Comparison of ENCODE assay signal across 8 cellular contexts in genomic region chr1:247126165-247126564, GRCh38. TPM values are rescaled to one million over a fixed set of nuclear protein-coding genes. Genes with fewer than 3 reads are reported as not detected.
DNase-seq lines count a peak whose midpoint lies in the region; ATAC-seq lines count a peak whose summit lies in the region.
"Not testable (repeated sequence)": the region's sequence is repeated elsewhere in the genome, so short reads cannot be mapped to it uniquely, and the experiment has no call there.

No MANE protein-coding gene starts in this region.

- ATAC-seq in GM18502 (IDR thresholded peaks at IDR 0.05; ENCODE audit: poor library complexity, unreplicated experiment) (peak; percentile 99), GM19372 (IDR thresholded peaks at IDR 0.05; ENCODE audit: low read depth, unreplicated experiment) (peak; percentile 97), GM21786 (IDR thresholded peaks at IDR 0.05; ENCODE audit: unreplicated experiment) (peak; percentile 98), HG03025 (IDR thresholded peaks at IDR 0.05; ENCODE audit: low FRiP score, unreplicated experiment) (peak; percentile 97), HG03469 (IDR thresholded peaks at IDR 0.05; ENCODE audit: unreplicated experiment) (peak; percentile 98), left ventricle myocardium superior (peak; percentile 100)
- peak; percentile 99 for ATAC-seq in activated CD8-positive, alpha-beta memory T cell treated with anti-CD3 and anti-CD28 coated beads, Interleukin-2, amount 10 ng/mL, durations not matched to agents 7 days and 5 days
- peak; percentile 100 for ATAC-seq in stimulated activated effector memory CD8-positive, alpha-beta T cell treated with anti-CD3 and anti-CD28 coated beads, Interleukin-12 subunit alpha, Interleukin-12 subunit beta, amount 100 ng/mL, for 72 hours

- peaks cover 20% of the 10 kb centered on the region for H3K36me3 Mint-ChIP-seq in activated CD8-positive, alpha-beta memory T cell treated with anti-CD3 and anti-CD28 coated beads, Interleukin-2, amount 10 ng/mL, durations not matched to agents 7 days and 5 days
- H3K36me3 Mint-ChIP-seq in stimulated activated effector memory CD8-positive, alpha-beta T cell treated with anti-CD3 and anti-CD28 coated beads, Interleukin-12 subunit alpha, Interleukin-12 subunit beta, amount 100 ng/mL, for 72 hours, result not testable (repeated sequence)

- not testable (repeated sequence) for H3K9me3 Mint-ChIP-seq in activated CD8-positive, alpha-beta memory T cell treated with anti-CD3 and anti-CD28 coated beads, Interleukin-2, amount 10 ng/mL, durations not matched to agents 7 days and 5 days (ENCODE audit: low read depth); stimulated activated effector memory CD8-positive, alpha-beta T cell treated with anti-CD3 and anti-CD28 coated beads, Interleukin-12 subunit alpha, Interleukin-12 subunit beta, amount 100 ng/mL, for 72 hours

- not testable (repeated sequence) for H3K4me3 Mint-ChIP-seq in activated CD8-positive, alpha-beta memory T cell treated with anti-CD3 and anti-CD28 coated beads, Interleukin-2, amount 10 ng/mL, durations not matched to agents 7 days and 5 days; stimulated activated effector memory CD8-positive, alpha-beta T cell treated with anti-CD3 and anti-CD28 coated beads, Interleukin-12 subunit alpha, Interleukin-12 subunit beta, amount 100 ng/mL, for 72 hours

- intact Hi-C loops in left ventricle myocardium superior (cut with micrococcal nuclease), result not testable (repeated sequence)

- not testable (repeated sequence) for DNase-seq in activated CD8-positive, alpha-beta memory T cell treated with anti-CD3 and anti-CD28 coated beads, Interleukin-2, amount 10 ng/mL, durations not matched to agents 7 days and 5 days; left ventricle myocardium superior; stimulated activated effector memory CD8-positive, alpha-beta T cell treated with anti-CD3 and anti-CD28 coated beads, Interleukin-12 subunit alpha, Interleukin-12 subunit beta, amount 100 ng/mL, for 72 hours (ENCODE audit: low spot score in 2 of 2)

- not testable (repeated sequence) for H3K27me3 Mint-ChIP-seq in activated CD8-positive, alpha-beta memory T cell treated with anti-CD3 and anti-CD28 coated beads, Interleukin-2, amount 10 ng/mL, durations not matched to agents 7 days and 5 days

- not testable (repeated sequence) for H3K4me1 Mint-ChIP-seq in activated CD8-positive, alpha-beta memory T cell treated with anti-CD3 and anti-CD28 coated beads, Interleukin-2, amount 10 ng/mL, durations not matched to agents 7 days and 5 days; stimulated activated effector memory CD8-positive, alpha-beta T cell treated with anti-CD3 and anti-CD28 coated beads, Interleukin-12 subunit alpha, Interleukin-12 subunit beta, amount 100 ng/mL, for 72 hours

- H3K27ac Mint-ChIP-seq in activated CD8-positive, alpha-beta memory T cell treated with anti-CD3 and anti-CD28 coated beads, Interleukin-2, amount 10 ng/mL, durations not matched to agents 7 days and 5 days; stimulated activated effector memory CD8-positive, alpha-beta T cell treated with anti-CD3 and anti-CD28 coated beads, Interleukin-12 subunit alpha, Interleukin-12 subunit beta, amount 100 ng/mL, for 72 hours: not testable (repeated sequence)

- CTCF ChIA-PET in activated CD8-positive, alpha-beta memory T cell treated with anti-CD3 and anti-CD28 coated beads, Interleukin-2, amount 10 ng/mL, durations not matched to agents 7 days and 5 days (lab: Charles Lee), result not testable (repeated sequence)

RNA-seq across cellular contexts. Expression of gene ZNF669, which starts 22.0 kb away (rescaled TPM):
- 1 to 10 TPM; 8.2 to 9.2 TPM for total RNA-seq in activated CD8-positive, alpha-beta memory T cell treated with anti-CD3 and anti-CD28 coated beads, Interleukin-2, amount 10 ng/mL, durations not matched to agents 7 days and 5 days
- total RNA-seq in left ventricle myocardium superior, result 3.7 TPM

RNA-seq across cellular contexts. Expression of gene ZNF124, which starts 45.7 kb away (rescaled TPM):
- 10 to 100 TPM; 15.0 to 18.6 TPM for total RNA-seq in activated CD8-positive, alpha-beta memory T cell treated with anti-CD3 and anti-CD28 coated beads, Interleukin-2, amount 10 ng/mL, durations not matched to agents 7 days and 5 days
- total RNA-seq in left ventricle myocardium superior, result 7.3 TPM

RNA-seq across cellular contexts. Expression of gene ZNF670, which starts 47.6 kb away (rescaled TPM):
- 1 to 10 TPM; 1.0 to 1.3 TPM for total RNA-seq in activated CD8-positive, alpha-beta memory T cell treated with anti-CD3 and anti-CD28 coated beads, Interleukin-2, amount 10 ng/mL, durations not matched to agents 7 days and 5 days
- total RNA-seq in left ventricle myocardium superior, result 1.5 TPM
